In genomic region chr22:28855355-28856094, GRCh38 we compare ENCODE assay signal across 8 cellular contexts. TPM values are rescaled to one million over a fixed set of nuclear protein-coding genes. Genes with fewer than 3 reads are reported as not detected.
DNase-seq lines count a peak whose midpoint lies in the region; ATAC-seq and TF ChIP-seq lines count a peak whose summit lies in the region.

No MANE protein-coding gene starts in this region.

- H3K4me2 ChIP-seq in DND-41 (ENCODE audit: insufficient read depth, low read length): no peak overlapping the region

- no peaks in the 10 kb centered on the region for H3K79me2 ChIP-seq in DND-41 (ENCODE audit: insufficient read depth, low read length)

- H3K4me3 ChIP-seq in DND-41 (ENCODE audit: low read depth in 1 of 2, low read length in 2 of 2): no peak overlapping the region

- TF ChIP-seq CTCF in DND-41 (IDR thresholded peaks at IDR 0.05; ENCODE audit: borderline replicate concordance, extremely low read depth, low read length, poor library complexity, severe bottlenecking): peak; percentile 97

- intact Hi-C loops in left ventricle myocardium superior (cut with micrococcal nuclease): loop anchor here (5.0 kb wide), 1 partner anchor 187 kb away; no protein-coding TSS in a partner anchor

- H3K27me3 ChIP-seq in DND-41 (ENCODE audit: insufficient read depth, low read length, poor library complexity): no peaks in the 10 kb centered on the region

- H3K9ac ChIP-seq in DND-41 (ENCODE audit: low read depth, low read length): no peak overlapping the region

- peaks cover 4% of the 10 kb centered on the region; the same call in 1 of the 2 replicates for H4K20me1 ChIP-seq in DND-41 (ENCODE audit: insufficient read depth, low read length)

- H3K36me3 ChIP-seq in DND-41 (ENCODE audit: insufficient read depth, low read length): no peaks in the 10 kb centered on the region

- no peaks in the 10 kb centered on the region for H3K9me3 ChIP-seq in DND-41 (ENCODE audit: insufficient read depth, low read length, severe bottlenecking)

- H2AFZ ChIP-seq in DND-41 (ENCODE audit: low read depth, low read length): no peak overlapping the region

- H3K4me1 ChIP-seq in DND-41 (ENCODE audit: insufficient read depth, low read length): no peaks in the 10 kb centered on the region

- DNase-seq in DND-41 (peak; percentile 66), HUDEP-2 (lab: John Stamatoyannopoulos, UW; ENCODE audit: unreplicated experiment in 76 of 76) (peak in 45 of 76 experiments; percentile 1 to 66 (median 33)), RKO (ENCODE audit: low spot score) (peak; percentile 66), anterior cingulate cortex (lab: John Stamatoyannopoulos, UW) (peak in 37 of 58 donors; percentile 1 to 72 (median 15)), left ventricle myocardium superior (no peak), retina (peak; percentile 70)

- no peak overlapping the region for H3K27ac ChIP-seq in DND-41 (ENCODE audit: low read length)

- peak; percentile 71 for ATAC-seq in DND-41 (ENCODE audit: insufficient read depth, low read depth)
- peak; percentile 68 for ATAC-seq in left ventricle myocardium superior
- no peak for ATAC-seq in GM21515 (IDR thresholded peaks at IDR 0.05; ENCODE audit: unreplicated experiment)
- no peak for ATAC-seq in HG03159 (IDR thresholded peaks at IDR 0.05; ENCODE audit: unreplicated experiment)

RNA-seq across cellular contexts. Expression of gene ZNRF3, which starts 27.8 kb away (rescaled TPM):
- 6.9 TPM for total RNA-seq in left ventricle myocardium superior

RNA-seq across cellular contexts. Expression of gene XBP1, which starts 55.2 kb away (rescaled TPM):
- 73.7 TPM for total RNA-seq in left ventricle myocardium superior

Comparison
In these comparisons a context has a peak if more than half of its experiments do, and no peak if none do; other contexts are left out.
1. ATAC-seq: peak in DND-41 (single experiment) and left ventricle myocardium superior (single experiment); none in GM21515 (single experiment) and HG03159 (single experiment).